Comparison of ENCODE assay signal across 17 cellular contexts in genomic region chr1:42043182-42043581, GRCh38.
DNase-seq lines count a peak whose midpoint lies in the region; ATAC-seq and TF ChIP-seq lines count a peak whose summit lies in the region.
"Had no signal": no experiment of that assay in that cellular context is flagged by ENCODE, and none has a peak within 500 bp of the region (broad histone marks: within the 10 kb centered on the region; RNA-seq: fewer than 3 reads in every experiment).

No MANE protein-coding gene starts in this region.

- peaks cover 3% of the 10 kb centered on the region for H3K27me3 Mint-ChIP-seq in mesothelial cell of epicardium (ENCODE audit: low read depth)
- H3K27me3 Mint-ChIP-seq in H9 (ENCODE audit: low read depth), result peaks cover 3% of the 10 kb centered on the region

- H3K18ac ChIP-seq in H9 (ENCODE audit: insufficient read length, low read depth, low read length), result no peak overlapping the region

- no peak overlapping the region for H3K4me3 ChIP-seq in cardiac muscle cell
- H3K4me3 ChIP-seq: A549, BLaER1, HAP-1 had no signal

- no peaks in the 10 kb centered on the region for H3K23me2 ChIP-seq in H9 (ENCODE audit: insufficient read length, low read depth, low read length, poor library complexity, severe bottlenecking)

- no peak overlapping the region for H2BK20ac ChIP-seq in H9 (ENCODE audit: low read depth, low read length, poor library complexity, severe bottlenecking)

- H3K4me3 Mint-ChIP-seq in mesothelial cell of epicardium, result no peak overlapping the region
- no peak overlapping the region for H3K4me3 Mint-ChIP-seq in H9
- H3K4me3 Mint-ChIP-seq: CD14-positive monocyte; CD8-positive, alpha-beta T cell had no signal

- TF ChIP-seq CTCF in cardiac muscle cell (IDR thresholded peaks at IDR 0.05; ENCODE audit: low read depth, low read length), result no peak
- TF ChIP-seq CTCF in mesothelial cell of epicardium (IDR thresholded peaks at IDR 0.05; ENCODE audit: unreplicated experiment), result no peak
- no peak for TF ChIP-seq CTCF in H9 (conservative IDR thresholded peaks at IDR 0.05)

- no peak overlapping the region for H2AK5ac ChIP-seq in H9 (ENCODE audit: insufficient read length, low read length)

- no peak overlapping the region for H3K4ac ChIP-seq in H9 (ENCODE audit: low read depth, low read length)

- H3K4me2 ChIP-seq in H9 (ENCODE audit: insufficient read depth, insufficient read length, low read length), result no peak overlapping the region
- H3K4me2 ChIP-seq: A549, BLaER1 had no signal

- no peak overlapping the region for H3K56ac ChIP-seq in H9 (ENCODE audit: insufficient read length, low read depth, low read length)

- no peaks in the 10 kb centered on the region for H3K79me1 ChIP-seq in H9 (ENCODE audit: insufficient read depth, low read depth, low read length, poor library complexity, severe bottlenecking)

- no peak overlapping the region for H2AFZ ChIP-seq in H9 (ENCODE audit: low read length)

- H3K14ac ChIP-seq in H9 (ENCODE audit: insufficient read depth, low read length), result no peak overlapping the region

- no peaks in the 10 kb centered on the region for H3K79me2 ChIP-seq in H9 (ENCODE audit: insufficient read depth, low read length)

- peaks cover 7% of the 10 kb centered on the region for H3K27me3 ChIP-seq in cardiac muscle cell
- no peaks in the 10 kb centered on the region for H3K27me3 ChIP-seq in H9 (ENCODE audit: insufficient read depth, low read length)
- H3K27me3 ChIP-seq: BLaER1 had no signal

- peaks cover 7% of the 10 kb centered on the region for H3K4me1 ChIP-seq in cardiac muscle cell (ENCODE audit: low read depth)
- H3K4me1 ChIP-seq in H9 (ENCODE audit: insufficient read depth, low read length), result no peaks in the 10 kb centered on the region
- H3K4me1 ChIP-seq: A549, BLaER1, HAP-1 had no signal

- H3K9me3 Mint-ChIP-seq in mesothelial cell of epicardium, result no peaks in the 10 kb centered on the region
- H3K9me3 Mint-ChIP-seq in H9, result no peaks in the 10 kb centered on the region
- H3K9me3 Mint-ChIP-seq: CD8-positive, alpha-beta T cell had no signal

- H2BK5ac ChIP-seq in H9 (ENCODE audit: insufficient read length, low read length), result no peak overlapping the region

- no peaks in the 10 kb centered on the region for H3K36me3 ChIP-seq in cardiac muscle cell
- H3K36me3 ChIP-seq: BLaER1, HAP-1 had no signal

- no peaks in the 10 kb centered on the region for H4K20me1 ChIP-seq in H9 (ENCODE audit: control insufficient read depth, insufficient read depth, insufficient read length)
- H4K20me1 ChIP-seq: BLaER1 had no signal

- intact Hi-C loops in Right ventricle myocardium inferior (cut with DNase I), result no loop called here

- H3K9me3 ChIP-seq in cardiac muscle cell (ENCODE audit: low read depth) (no peaks in the 10 kb centered on the region), H9 (ENCODE audit: control insufficient read depth, low read depth, low read length) (no peaks in the 10 kb centered on the region)
- H3K9me3 ChIP-seq: A549, BLaER1, HAP-1 had no signal

- H2BK15ac ChIP-seq in H9 (ENCODE audit: low read depth, low read length), result no peak overlapping the region

- WGBS in H9 (ENCODE audit: extremely low coverage, insufficient read length, low lambda C conversion rate), result no CpG with 5 or more reads among the region's 2 CpGs

- H3K27ac ChIP-seq in cardiac muscle cell (peak overlapping the region; percentile 32), H9 (ENCODE audit: insufficient read length, low read depth, low read length) (no peak overlapping the region)
- H3K27ac ChIP-seq: 22Rv1, A549, BLaER1 had no signal

- no peak overlapping the region for H4K91ac ChIP-seq in H9 (ENCODE audit: insufficient read length, low read depth, low read length)

- no peak overlapping the region for H4K5ac ChIP-seq in H9 (ENCODE audit: insufficient read length, low read depth, low read length)

- H3K36me3 Mint-ChIP-seq in mesothelial cell of epicardium (no peaks in the 10 kb centered on the region), H9 (ENCODE audit: insufficient read depth in 1 of 3, low read depth in 3 of 3) (no peaks in the 10 kb centered on the region)
- H3K36me3 Mint-ChIP-seq: CD14-positive monocyte; CD8-positive, alpha-beta T cell had no signal

- H3K4me1 Mint-ChIP-seq in mesothelial cell of epicardium, result peaks cover 6% of the 10 kb centered on the region
- peaks cover 7 to 11% of the 10 kb centered on the region in 2 experiments for H3K4me1 Mint-ChIP-seq in H9
- H3K4me1 Mint-ChIP-seq: CD14-positive monocyte had no signal

- H4K8ac ChIP-seq in H9 (replicated peaks; ENCODE audit: insufficient read length, low read depth, low read length), result no peak overlapping the region

- ATAC-seq in Right ventricle myocardium inferior, result no peak
- ATAC-seq: A549; CD8-positive, alpha-beta T cell had no signal

- no peak overlapping the region for H3K23ac ChIP-seq in H9 (ENCODE audit: insufficient read length, low read depth, low read length)

- peak overlapping the region; percentile 6 for H3K27ac Mint-ChIP-seq in mesothelial cell of epicardium
- H3K27ac Mint-ChIP-seq in H9, result no peak overlapping the region
- H3K27ac Mint-ChIP-seq: CD8-positive, alpha-beta T cell had no signal

- DNase-seq in cardiac muscle cell (ENCODE audit: low read depth in 1 of 2, low spot score in 1 of 2) (peak; percentile 28 to 49), Right ventricle myocardium inferior (ENCODE audit: missing footprints) (no peak), amniotic epithelial cell (ENCODE audit: low read depth) (peak; percentile 50), mesothelial cell of epicardium (ENCODE audit: low spot score in 2 of 2, unreplicated experiment in 2 of 2) (no peak), Ammon's horn (ENCODE audit: low spot score) (no peak), HPDE6-E6E7 (ENCODE audit: extremely low spot score) (no peak), H9 (no peak)
- DNase-seq: AML-193; Calu3; CD8-positive, alpha-beta T cell; DND-41; KBM-7 had no signal

- no peak overlapping the region for H2BK120ac ChIP-seq in H9 (ENCODE audit: low read depth, low read length, poor library complexity, severe bottlenecking)

- H2BK12ac ChIP-seq in H9 (ENCODE audit: insufficient read length, low read depth, low read length), result no peak overlapping the region

- H3T11ph ChIP-seq in H9 (ENCODE audit: low read length), result no peak overlapping the region

- H3K9ac ChIP-seq in H9 (ENCODE audit: extremely low read depth, insufficient read length, low read length), result no peak overlapping the region
- H3K9ac ChIP-seq: BLaER1 had no signal

Comparison
In these comparisons a context has a peak if more than half of its experiments do, and no peak if none do; other contexts are left out.
1. DNase-seq: peak in cardiac muscle cell (2 of 2) and amniotic epithelial cell (single experiment); none in Right ventricle myocardium inferior (single experiment), mesothelial cell of epicardium (0 of 2), Ammon's horn (single experiment), HPDE6-E6E7 (single experiment) and H9 (single experiment).